ENCODE assay signal across 29 cellular contexts in genomic region chr12:88842314-88842713, GRCh38.
"Had no signal": no experiment of that assay in that cellular context is flagged by ENCODE, and none has a peak within 500 bp of the region (broad histone marks: within the 10 kb centered on the region; RNA-seq: fewer than 3 reads in every experiment).

No MANE protein-coding gene starts in this region.

- H3K9me3 ChIP-seq: testis, thyroid gland, upper lobe of right lung, uterus, vagina had no signal

- DNase-seq: stimulated activated CD4-positive, alpha-beta T cell treated with anti-CD3 and anti-CD28 coated beads, Interleukin-2, amount 100 ng/mL, for 48 hours; stimulated activated CD4-positive, alpha-beta T cell treated with anti-CD3 and anti-CD28 coated beads, Interleukin-4, amount 100 ng/mL, for 1 hour; stimulated activated CD4-positive, alpha-beta T cell treated with anti-CD3 and anti-CD28 coated beads, Interleukin-4, amount 100 ng/mL, for 24 hours; stimulated activated CD4-positive, alpha-beta T cell treated with anti-CD3 and anti-CD28 coated beads, Interleukin-4, amount 100 ng/mL, for 4 hours; stimulated activated CD8-positive, alpha-beta memory T cell treated with anti-CD3 and anti-CD28 coated beads, Interleukin-4, amount 100 ng/mL, for 48 hours; stimulated activated naive B cell treated with anti-CD40 and anti-IgM and Interleukin-4, amounts not matched to agents 10 μg/mL and 1 μg/mL and 100 μg/mL, for 72 hours; stimulated activated naive CD4-positive, alpha-beta T cell; stimulated activated naive CD4-positive, alpha-beta T cell treated with Interleukin-2 at 50 U/mL for 16 hours; stimulated activated naive CD8-positive, alpha-beta T cell treated with anti-CD3 and anti-CD28 coated beads, Interleukin-15, amount 100 ng/mL, for 72 hours; stimulated activated naive CD8-positive, alpha-beta T cell treated with anti-CD3 and anti-CD28 coated beads, Interleukin-15, Interleukin-2, amounts not matched to agents 100 U/mL and 50 U/mL, for 24 hours; stomach; substantia nigra; testis; thyroid gland; tibial artery; transverse colon; trophoblast cell; upper lobe of left lung; upper lobe of right lung; uterus had no signal

- H3K36me3 Mint-ChIP-seq: stimulated activated effector memory CD8-positive, alpha-beta T cell treated with anti-CD3 and anti-CD28 coated beads, Interleukin-12 subunit alpha, Interleukin-12 subunit beta, amount 100 ng/mL, for 72 hours; stimulated activated memory B cell treated with anti-CD40 and anti-IgM and Interleukin-4, amounts not matched to agents 10 μg/mL and 1 μg/mL and 100 μg/mL, for 72 hours had no signal

- H3K4me3 ChIP-seq: stomach, suprapubic skin, testis, thoracic aorta, thyroid gland, tibial artery, tibial nerve, transverse colon, upper lobe of left lung, upper lobe of right lung, uterus, vagina had no signal

- H3K36me3 ChIP-seq: stomach, suprapubic skin, thoracic aorta, thyroid gland, tibial artery, tibial nerve, transverse colon, upper lobe of left lung, upper lobe of right lung, uterus, vagina had no signal

- H3K4me3 Mint-ChIP-seq: stimulated activated effector memory CD8-positive, alpha-beta T cell treated with anti-CD3 and anti-CD28 coated beads, Interleukin-12 subunit alpha, Interleukin-12 subunit beta, amount 100 ng/mL, for 72 hours; stimulated activated memory B cell treated with anti-CD40 and anti-IgM and Interleukin-4, amounts not matched to agents 10 μg/mL and 1 μg/mL and 100 μg/mL, for 72 hours; stimulated activated naive B cell treated with anti-CD40 and anti-IgM and Interleukin-4, amounts not matched to agents 10 μg/mL and 1 μg/mL and 100 μg/mL, for 72 hours; stimulated activated naive CD8-positive, alpha-beta T cell treated with anti-CD3 and anti-CD28 coated beads, Interleukin-15, amount 100 ng/mL, for 72 hours; stimulated activated naive CD8-positive, alpha-beta T cell treated with anti-CD3 and anti-CD28 coated beads, Interleukin-15, Interleukin-2, amounts not matched to agents 100 ng/mL and 50 ng/mL, for 24 hours; type B pancreatic cell had no signal

- ATAC-seq: stimulated activated effector memory CD8-positive, alpha-beta T cell treated with anti-CD3 and anti-CD28 coated beads, Interleukin-12 subunit alpha, Interleukin-12 subunit beta, amount 100 ng/mL, for 72 hours; stimulated activated memory B cell treated with anti-CD40 and anti-IgM and Interleukin-4, amounts not matched to agents 10 μg/mL and 1 μg/mL and 100 μg/mL, for 72 hours; stimulated activated naive B cell treated with anti-CD40 and anti-IgM and Interleukin-4, amounts not matched to agents 10 μg/mL and 1 μg/mL and 100 μg/mL, for 72 hours; stimulated activated naive CD8-positive, alpha-beta T cell treated with anti-CD3 and anti-CD28 coated beads, Interleukin-15, amount 100 ng/mL, for 72 hours; stimulated activated naive CD8-positive, alpha-beta T cell treated with anti-CD3 and anti-CD28 coated beads, Interleukin-15, Interleukin-2, amounts not matched to agents 100 U/mL and 50 U/mL, for 24 hours; upper lobe of right lung had no signal

- H3K27ac Mint-ChIP-seq: stimulated activated effector memory CD8-positive, alpha-beta T cell treated with anti-CD3 and anti-CD28 coated beads, Interleukin-12 subunit alpha, Interleukin-12 subunit beta, amount 100 ng/mL, for 72 hours; stimulated activated memory B cell treated with anti-CD40 and anti-IgM and Interleukin-4, amounts not matched to agents 10 μg/mL and 1 μg/mL and 100 μg/mL, for 72 hours; stimulated activated naive B cell treated with anti-CD40 and anti-IgM and Interleukin-4, amounts not matched to agents 10 μg/mL and 1 μg/mL and 100 μg/mL, for 72 hours; stimulated activated naive CD8-positive, alpha-beta T cell treated with anti-CD3 and anti-CD28 coated beads, Interleukin-15, amount 100 ng/mL, for 72 hours; stimulated activated naive CD8-positive, alpha-beta T cell treated with anti-CD3 and anti-CD28 coated beads, Interleukin-15, Interleukin-2, amounts not matched to agents 100 ng/mL and 50 ng/mL, for 24 hours; type B pancreatic cell had no signal

- H3K4me1 Mint-ChIP-seq: stimulated activated effector memory CD8-positive, alpha-beta T cell treated with anti-CD3 and anti-CD28 coated beads, Interleukin-12 subunit alpha, Interleukin-12 subunit beta, amount 100 ng/mL, for 72 hours; stimulated activated memory B cell treated with anti-CD40 and anti-IgM and Interleukin-4, amounts not matched to agents 10 μg/mL and 1 μg/mL and 100 μg/mL, for 72 hours; stimulated activated naive B cell treated with anti-CD40 and anti-IgM and Interleukin-4, amounts not matched to agents 10 μg/mL and 1 μg/mL and 100 μg/mL, for 72 hours; stimulated activated naive CD8-positive, alpha-beta T cell treated with anti-CD3 and anti-CD28 coated beads, Interleukin-15, amount 100 ng/mL, for 72 hours had no signal

- H3K27ac ChIP-seq: stomach, suprapubic skin, testis, thoracic aorta, thyroid gland, tibial artery, tibial nerve, transverse colon, upper lobe of left lung, upper lobe of right lung, uterus, vagina had no signal

- H3K27me3 Mint-ChIP-seq: stimulated activated memory B cell treated with anti-CD40 and anti-IgM and Interleukin-4, amounts not matched to agents 10 μg/mL and 1 μg/mL and 100 μg/mL, for 72 hours; stimulated activated naive B cell treated with anti-CD40 and anti-IgM and Interleukin-4, amounts not matched to agents 10 μg/mL and 1 μg/mL and 100 μg/mL, for 72 hours; stimulated activated naive CD8-positive, alpha-beta T cell treated with anti-CD3 and anti-CD28 coated beads, Interleukin-15, amount 100 ng/mL, for 72 hours; stimulated activated naive CD8-positive, alpha-beta T cell treated with anti-CD3 and anti-CD28 coated beads, Interleukin-15, Interleukin-2, amounts not matched to agents 100 ng/mL and 50 ng/mL, for 24 hours; type B pancreatic cell had no signal

- H3K27me3 ChIP-seq: stomach, suprapubic skin, testis, thyroid gland, tibial artery, tibial nerve, transverse colon, upper lobe of left lung, upper lobe of right lung, uterus, vagina had no signal

- FAIRE-seq: urothelium cell line had no signal

- H3K4me1 ChIP-seq: stomach, suprapubic skin, testis, thyroid gland, tibial artery, tibial nerve, transverse colon, upper lobe of left lung, upper lobe of right lung, uterus, vagina had no signal
